1 cellular context compared by ENCODE assay signal in genomic region chr14:55938249-55938791, GRCh38.
TF ChIP-seq lines count a peak whose summit lies in the region.

No MANE protein-coding gene starts in this region.

TF ChIP-seq in IMR-90, 13 proteins besides CTCF, POLR2A, EP300 and RAD21:
- TF ChIP-seq BHLHE40 (IDR thresholded peaks at IDR 0.05; ENCODE audit: low read depth, low read length) (no peak), CHD1 (IDR thresholded peaks at IDR 0.05; ENCODE audit: low read depth, low read length) (no peak), FOS (IDR thresholded peaks at IDR 0.05; ENCODE audit: low read depth, low read length) (no peak), NFE2L2 (IDR thresholded peaks at IDR 0.05; ENCODE audit: low read depth, low read length) (no peak), USF2 (IDR thresholded peaks at IDR 0.05; ENCODE audit: low read depth, low read length) (no peak), MAFK (IDR thresholded peaks at IDR 0.05; ENCODE audit: low read depth, low read length) (no peak), MXI1 (IDR thresholded peaks at IDR 0.05; ENCODE audit: borderline replicate concordance, low read depth, low read length) (no peak), MAZ (IDR thresholded peaks at IDR 0.05; ENCODE audit: borderline replicate concordance, low read depth, low read length) (no peak), RCOR1 (IDR thresholded peaks at IDR 0.05; ENCODE audit: insufficient replicate concordance, low read length) (no peak), RFX5 (IDR thresholded peaks at IDR 0.05; ENCODE audit: low read depth, low read length) (no peak), ELK1 (IDR thresholded peaks at IDR 0.05; ENCODE audit: borderline replicate concordance, low read depth, low read length) (no peak), CEBPB (IDR thresholded peaks at IDR 0.05; ENCODE audit: low read depth, low read length) (no peak), SMC3 (IDR thresholded peaks at IDR 0.05; ENCODE audit: low read depth, low read length) (no peak)
